ENCODE assay signal across 8 cellular contexts in genomic region chr10:67666416-67667043, GRCh38. TPM values are rescaled to one million over a fixed set of nuclear protein-coding genes. Genes with fewer than 3 reads are reported as not detected.
DNase-seq lines count a peak whose midpoint lies in the region; ATAC-seq and TF ChIP-seq lines count a peak whose summit lies in the region.

No MANE protein-coding gene starts in this region.

- WGBS in prostate gland: 81% methylated on average over 1 of the region's 1 CpG

- H3K4me3 ChIP-seq in fibroblast of the aortic adventitia (ENCODE audit: low read depth, low read length): no peak overlapping the region
- no peak overlapping the region for H3K4me3 ChIP-seq in prostate gland

- DNase-seq in AG08396 (ENCODE audit: low spot score): peak; percentile 3
- peak; percentile 61 for DNase-seq in RKO (ENCODE audit: low spot score)
- DNase-seq in fibroblast of the aortic adventitia (ENCODE audit: low read depth): peak; percentile 44
- DNase-seq in renal cortical epithelial cell (ENCODE audit: low read depth): peak; percentile 37
- DNase-seq in NCI-H2107 (lab: John Stamatoyannopoulos, UW): no peak
- no peak for DNase-seq in prostate gland (ENCODE audit: low spot score)

- ATAC-seq in GM18909 (IDR thresholded peaks at IDR 0.05; ENCODE audit: poor library complexity, unreplicated experiment): peak; percentile 56
- no peak for ATAC-seq in HG02973 (IDR thresholded peaks at IDR 0.05; ENCODE audit: unreplicated experiment)

- H3K36me3 ChIP-seq in prostate gland: no peaks in the 10 kb centered on the region

- H3K9me3 ChIP-seq in prostate gland: no peaks in the 10 kb centered on the region

- TF ChIP-seq CTCF in fibroblast of the aortic adventitia (IDR thresholded peaks at IDR 0.05; ENCODE audit: insufficient read depth, low read length): peak; percentile 50
- TF ChIP-seq CTCF in prostate gland (IDR thresholded peaks at IDR 0.05): peak in 1 of 4 experiments; percentile 34

- intact Hi-C loops in prostate gland (cut with DNase I): no loop called here

- no peaks in the 10 kb centered on the region for H3K27me3 ChIP-seq in prostate gland (replicated peaks; ENCODE audit: insufficient read depth)

- TF ChIP-seq POLR2A in prostate gland (IDR thresholded peaks at IDR 0.05): no peak

- no peak overlapping the region for H3K27ac ChIP-seq in prostate gland

- H3K4me1 ChIP-seq in prostate gland (replicated peaks): no peaks in the 10 kb centered on the region

RNA-seq across cellular contexts. Expression of gene CTNNA3, which starts 29.5 kb away (rescaled TPM):
- total RNA-seq in fibroblast of the aortic adventitia (ENCODE audit: low replicate concordance): not detected in 2 replicates
- under 0.01 TPM in 1 of 2 replicates, not detected in the other for total RNA-seq in renal cortical epithelial cell
- 1 to 10 TPM in 1 of 2 donors, under 1 TPM in 1; 0.27 to 7.2 TPM for total RNA-seq in prostate gland

Comparison
In these comparisons a context has a peak if more than half of its experiments do, and no peak if none do; other contexts are left out.
1. DNase-seq: peak in AG08396 (single experiment), RKO (single experiment), fibroblast of the aortic adventitia (single experiment) and renal cortical epithelial cell (single experiment); none in NCI-H2107 (single experiment) and prostate gland (single experiment).